In genomic region chr10:63133056-63133786, GRCh38 we compare ENCODE assay signal across 1 cellular context.
TF ChIP-seq lines count a peak whose summit lies in the region.

TSS of gene NRBF2 (plus strand) at chr10:63133328. CDS start at chr10:63133471, 143 bp downstream.

TF ChIP-seq in HepG2, 621 proteins besides CTCF, POLR2A, EP300 and RAD21 (continued from another document and continues in another):
- TF ChIP-seq, protein P1, sequence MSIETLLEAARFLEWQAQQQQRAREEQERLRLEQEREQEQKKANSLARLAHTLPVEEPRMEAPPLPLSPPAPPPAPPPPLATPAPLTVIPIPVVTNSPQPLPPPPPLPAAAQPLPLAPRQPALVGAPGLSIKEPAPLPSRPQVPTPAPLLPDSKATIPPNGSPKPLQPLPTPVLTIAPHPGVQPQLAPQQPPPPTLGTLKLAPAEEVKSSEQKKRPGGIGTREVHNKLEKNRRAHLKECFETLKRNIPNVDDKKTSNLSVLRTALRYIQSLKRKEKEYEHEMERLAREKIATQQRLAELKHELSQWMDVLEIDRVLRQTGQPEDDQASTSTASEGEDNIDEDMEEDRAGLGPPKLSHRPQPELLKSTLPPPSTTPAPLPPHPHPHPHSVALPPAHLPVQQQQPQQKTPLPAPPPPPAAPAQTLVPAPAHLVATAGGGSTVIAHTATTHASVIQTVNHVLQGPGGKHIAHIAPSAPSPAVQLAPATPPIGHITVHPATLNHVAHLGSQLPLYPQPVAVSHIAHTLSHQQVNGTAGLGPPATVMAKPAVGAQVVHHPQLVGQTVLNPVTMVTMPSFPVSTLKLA (IDR thresholded peaks at IDR 0.05), result peak; percentile 47
- TF ChIP-seq HNRNPL (IDR thresholded peaks at IDR 0.05; ENCODE audit: low read depth, low read length), result peak; percentile 87
- TF ChIP-seq, protein P2, sequence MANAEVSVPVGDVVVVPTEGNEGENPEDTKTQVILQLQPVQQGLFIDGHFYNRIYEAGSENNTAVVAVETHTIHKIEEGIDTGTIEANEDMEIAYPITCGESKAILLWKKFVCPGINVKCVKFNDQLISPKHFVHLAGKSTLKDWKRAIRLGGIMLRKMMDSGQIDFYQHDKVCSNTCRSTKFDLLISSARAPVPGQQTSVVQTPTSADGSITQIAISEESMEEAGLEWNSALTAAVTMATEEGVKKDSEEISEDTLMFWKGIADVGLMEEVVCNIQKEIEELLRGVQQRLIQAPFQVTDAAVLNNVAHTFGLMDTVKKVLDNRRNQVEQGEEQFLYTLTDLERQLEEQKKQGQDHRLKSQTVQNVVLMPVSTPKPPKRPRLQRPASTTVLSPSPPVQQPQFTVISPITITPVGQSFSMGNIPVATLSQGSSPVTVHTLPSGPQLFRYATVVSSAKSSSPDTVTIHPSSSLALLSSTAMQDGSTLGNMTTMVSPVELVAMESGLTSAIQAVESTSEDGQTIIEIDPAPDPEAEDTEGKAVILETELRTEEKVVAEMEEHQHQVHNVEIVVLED (CRISPR knock-in tag; IDR thresholded peaks at IDR 0.05; ENCODE audit: borderline replicate concordance), result peak; percentile 100
- TF ChIP-seq U2AF1 (optimal IDR thresholded peaks at IDR 0.05; ENCODE audit: low read depth, low read length), result no peak
- peak; percentile 10; the same call in 1 of the 2 replicates for TF ChIP-seq KLF12 (CRISPR knock-in tag; IDR thresholded peaks at IDR 0.05; ENCODE audit: borderline replicate concordance)
- peak; percentile 75; the same call in 1 of the 2 replicates for TF ChIP-seq ZBTB4 (CRISPR knock-in tag; IDR thresholded peaks at IDR 0.05; ENCODE audit: borderline replicate concordance)
- peak; percentile 61 for TF ChIP-seq RXRA (CRISPR knock-in tag; IDR thresholded peaks at IDR 0.05)
- peak; percentile 81; the same call in 1 of the 2 replicates for TF ChIP-seq ZNF607 (CRISPR knock-in tag; IDR thresholded peaks at IDR 0.05; ENCODE audit: borderline replicate concordance)
- TF ChIP-seq HOXA7 (CRISPR knock-in tag; IDR thresholded peaks at IDR 0.05), result no peak
- TF ChIP-seq, protein P3, sequence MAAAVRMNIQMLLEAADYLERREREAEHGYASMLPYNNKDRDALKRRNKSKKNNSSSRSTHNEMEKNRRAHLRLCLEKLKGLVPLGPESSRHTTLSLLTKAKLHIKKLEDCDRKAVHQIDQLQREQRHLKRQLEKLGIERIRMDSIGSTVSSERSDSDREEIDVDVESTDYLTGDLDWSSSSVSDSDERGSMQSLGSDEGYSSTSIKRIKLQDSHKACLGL (CRISPR knock-in tag; IDR thresholded peaks at IDR 0.05), result peak; percentile 67; the same call in 1 of the 2 replicates
- no peak for TF ChIP-seq ZNF431 (CRISPR knock-in tag; IDR thresholded peaks at IDR 0.05; ENCODE audit: borderline replicate concordance, low read depth)
- TF ChIP-seq, protein P4, sequence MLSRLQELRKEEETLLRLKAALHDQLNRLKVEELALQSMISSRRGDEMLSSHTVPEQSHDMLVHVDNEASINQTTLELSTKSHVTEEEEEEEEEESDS (CRISPR knock-in tag; IDR thresholded peaks at IDR 0.05; ENCODE audit: borderline replicate concordance), result no peak
- peak; percentile 67; the same call in 1 of the 2 replicates for TF ChIP-seq ERF (CRISPR knock-in tag; IDR thresholded peaks at IDR 0.05)
- TF ChIP-seq PITX1 (CRISPR knock-in tag; IDR thresholded peaks at IDR 0.05), result peak; percentile 30; the same call in 1 of the 2 replicates
- TF ChIP-seq, protein P5, sequence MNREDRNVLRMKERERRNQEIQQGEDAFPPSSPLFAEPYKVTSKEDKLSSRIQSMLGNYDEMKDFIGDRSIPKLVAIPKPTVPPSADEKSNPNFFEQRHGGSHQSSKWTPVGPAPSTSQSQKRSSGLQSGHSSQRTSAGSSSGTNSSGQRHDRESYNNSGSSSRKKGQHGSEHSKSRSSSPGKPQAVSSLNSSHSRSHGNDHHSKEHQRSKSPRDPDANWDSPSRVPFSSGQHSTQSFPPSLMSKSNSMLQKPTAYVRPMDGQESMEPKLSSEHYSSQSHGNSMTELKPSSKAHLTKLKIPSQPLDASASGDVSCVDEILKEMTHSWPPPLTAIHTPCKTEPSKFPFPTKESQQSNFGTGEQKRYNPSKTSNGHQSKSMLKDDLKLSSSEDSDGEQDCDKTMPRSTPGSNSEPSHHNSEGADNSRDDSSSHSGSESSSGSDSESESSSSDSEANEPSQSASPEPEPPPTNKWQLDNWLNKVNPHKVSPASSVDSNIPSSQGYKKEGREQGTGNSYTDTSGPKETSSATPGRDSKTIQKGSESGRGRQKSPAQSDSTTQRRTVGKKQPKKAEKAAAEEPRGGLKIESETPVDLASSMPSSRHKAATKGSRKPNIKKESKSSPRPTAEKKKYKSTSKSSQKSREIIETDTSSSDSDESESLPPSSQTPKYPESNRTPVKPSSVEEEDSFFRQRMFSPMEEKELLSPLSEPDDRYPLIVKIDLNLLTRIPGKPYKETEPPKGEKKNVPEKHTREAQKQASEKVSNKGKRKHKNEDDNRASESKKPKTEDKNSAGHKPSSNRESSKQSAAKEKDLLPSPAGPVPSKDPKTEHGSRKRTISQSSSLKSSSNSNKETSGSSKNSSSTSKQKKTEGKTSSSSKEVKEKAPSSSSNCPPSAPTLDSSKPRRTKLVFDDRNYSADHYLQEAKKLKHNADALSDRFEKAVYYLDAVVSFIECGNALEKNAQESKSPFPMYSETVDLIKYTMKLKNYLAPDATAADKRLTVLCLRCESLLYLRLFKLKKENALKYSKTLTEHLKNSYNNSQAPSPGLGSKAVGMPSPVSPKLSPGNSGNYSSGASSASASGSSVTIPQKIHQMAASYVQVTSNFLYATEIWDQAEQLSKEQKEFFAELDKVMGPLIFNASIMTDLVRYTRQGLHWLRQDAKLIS (CRISPR knock-in tag; IDR thresholded peaks at IDR 0.05), result no peak
- TF ChIP-seq DR1 (CRISPR knock-in tag; IDR thresholded peaks at IDR 0.05), result peak; percentile 73
- TF ChIP-seq ZNF468 (CRISPR knock-in tag; IDR thresholded peaks at IDR 0.05), result 0 out of 2 replicates have a peak, but pooled peaks have one; percentile 70
- TF ChIP-seq ZFY (CRISPR knock-in tag; IDR thresholded peaks at IDR 0.05), result peak; percentile 79; the same call in 1 of the 2 replicates
- no peak for TF ChIP-seq CBX2 (IDR thresholded peaks at IDR 0.05; ENCODE audit: low read depth, low read length)
- no peak for TF ChIP-seq CBX2 (CRISPR knock-in tag; IDR thresholded peaks at IDR 0.05; ENCODE audit: low read depth)
- TF ChIP-seq, protein P6, sequence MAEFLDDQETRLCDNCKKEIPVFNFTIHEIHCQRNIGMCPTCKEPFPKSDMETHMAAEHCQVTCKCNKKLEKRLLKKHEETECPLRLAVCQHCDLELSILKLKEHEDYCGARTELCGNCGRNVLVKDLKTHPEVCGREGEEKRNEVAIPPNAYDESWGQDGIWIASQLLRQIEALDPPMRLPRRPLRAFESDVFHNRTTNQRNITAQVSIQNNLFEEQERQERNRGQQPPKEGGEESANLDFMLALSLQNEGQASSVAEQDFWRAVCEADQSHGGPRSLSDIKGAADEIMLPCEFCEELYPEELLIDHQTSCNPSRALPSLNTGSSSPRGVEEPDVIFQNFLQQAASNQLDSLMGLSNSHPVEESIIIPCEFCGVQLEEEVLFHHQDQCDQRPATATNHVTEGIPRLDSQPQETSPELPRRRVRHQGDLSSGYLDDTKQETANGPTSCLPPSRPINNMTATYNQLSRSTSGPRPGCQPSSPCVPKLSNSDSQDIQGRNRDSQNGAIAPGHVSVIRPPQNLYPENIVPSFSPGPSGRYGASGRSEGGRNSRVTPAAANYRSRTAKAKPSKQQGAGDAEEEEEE (CRISPR knock-in tag; IDR thresholded peaks at IDR 0.05; ENCODE audit: borderline replicate concordance), result no peak
- TF ChIP-seq, protein P7, sequence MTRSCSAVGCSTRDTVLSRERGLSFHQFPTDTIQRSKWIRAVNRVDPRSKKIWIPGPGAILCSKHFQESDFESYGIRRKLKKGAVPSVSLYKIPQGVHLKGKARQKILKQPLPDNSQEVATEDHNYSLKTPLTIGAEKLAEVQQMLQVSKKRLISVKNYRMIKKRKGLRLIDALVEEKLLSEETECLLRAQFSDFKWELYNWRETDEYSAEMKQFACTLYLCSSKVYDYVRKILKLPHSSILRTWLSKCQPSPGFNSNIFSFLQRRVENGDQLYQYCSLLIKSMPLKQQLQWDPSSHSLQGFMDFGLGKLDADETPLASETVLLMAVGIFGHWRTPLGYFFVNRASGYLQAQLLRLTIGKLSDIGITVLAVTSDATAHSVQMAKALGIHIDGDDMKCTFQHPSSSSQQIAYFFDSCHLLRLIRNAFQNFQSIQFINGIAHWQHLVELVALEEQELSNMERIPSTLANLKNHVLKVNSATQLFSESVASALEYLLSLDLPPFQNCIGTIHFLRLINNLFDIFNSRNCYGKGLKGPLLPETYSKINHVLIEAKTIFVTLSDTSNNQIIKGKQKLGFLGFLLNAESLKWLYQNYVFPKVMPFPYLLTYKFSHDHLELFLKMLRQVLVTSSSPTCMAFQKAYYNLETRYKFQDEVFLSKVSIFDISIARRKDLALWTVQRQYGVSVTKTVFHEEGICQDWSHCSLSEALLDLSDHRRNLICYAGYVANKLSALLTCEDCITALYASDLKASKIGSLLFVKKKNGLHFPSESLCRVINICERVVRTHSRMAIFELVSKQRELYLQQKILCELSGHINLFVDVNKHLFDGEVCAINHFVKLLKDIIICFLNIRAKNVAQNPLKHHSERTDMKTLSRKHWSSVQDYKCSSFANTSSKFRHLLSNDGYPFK (CRISPR knock-in tag; IDR thresholded peaks at IDR 0.05; ENCODE audit: borderline replicate concordance), result peak; percentile 84
- TF ChIP-seq FOXK1 (CRISPR knock-in tag; IDR thresholded peaks at IDR 0.05; ENCODE audit: borderline replicate concordance, low read depth), result peak; percentile 74; the same call in 1 of the 2 replicates
- TF ChIP-seq, protein P8, sequence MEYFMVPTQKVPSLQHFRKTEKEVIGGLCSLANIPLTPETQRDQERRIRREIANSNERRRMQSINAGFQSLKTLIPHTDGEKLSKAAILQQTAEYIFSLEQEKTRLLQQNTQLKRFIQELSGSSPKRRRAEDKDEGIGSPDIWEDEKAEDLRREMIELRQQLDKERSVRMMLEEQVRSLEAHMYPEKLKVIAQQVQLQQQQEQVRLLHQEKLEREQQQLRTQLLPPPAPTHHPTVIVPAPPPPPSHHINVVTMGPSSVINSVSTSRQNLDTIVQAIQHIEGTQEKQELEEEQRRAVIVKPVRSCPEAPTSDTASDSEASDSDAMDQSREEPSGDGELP (IDR thresholded peaks at IDR 0.05; ENCODE audit: borderline replicate concordance, low read depth), result peak; percentile 97
- no peak for TF ChIP-seq TOE1 (CRISPR knock-in tag; IDR thresholded peaks at IDR 0.05)
- TF ChIP-seq RCOR2 (CRISPR knock-in tag; IDR thresholded peaks at IDR 0.05), result no peak
- no peak for TF ChIP-seq PLRG1 (conservative IDR thresholded peaks at IDR 0.05)
- TF ChIP-seq FOXK2 (IDR thresholded peaks at IDR 0.05), result peak; percentile 55
- TF ChIP-seq SNAPC2 (CRISPR knock-in tag; IDR thresholded peaks at IDR 0.05), result no peak; the same call in 1 of the 2 replicates
- peak; percentile 16; the same call in 1 of the 2 replicates for TF ChIP-seq MTA1 (CRISPR knock-in tag; IDR thresholded peaks at IDR 0.05; ENCODE audit: borderline replicate concordance)
- peak; percentile 84; the same call in 1 of the 2 replicates for TF ChIP-seq ZNF766 (CRISPR knock-in tag; IDR thresholded peaks at IDR 0.05; ENCODE audit: borderline replicate concordance)
- TF ChIP-seq ZNF335 (CRISPR knock-in tag; IDR thresholded peaks at IDR 0.05), result peak; percentile 7
- peak; percentile 45 for TF ChIP-seq ZBTB21 (CRISPR knock-in tag; IDR thresholded peaks at IDR 0.05)
- peak; percentile 83 for TF ChIP-seq GATAD1 (CRISPR knock-in tag; IDR thresholded peaks at IDR 0.05)
- TF ChIP-seq, protein P9, sequence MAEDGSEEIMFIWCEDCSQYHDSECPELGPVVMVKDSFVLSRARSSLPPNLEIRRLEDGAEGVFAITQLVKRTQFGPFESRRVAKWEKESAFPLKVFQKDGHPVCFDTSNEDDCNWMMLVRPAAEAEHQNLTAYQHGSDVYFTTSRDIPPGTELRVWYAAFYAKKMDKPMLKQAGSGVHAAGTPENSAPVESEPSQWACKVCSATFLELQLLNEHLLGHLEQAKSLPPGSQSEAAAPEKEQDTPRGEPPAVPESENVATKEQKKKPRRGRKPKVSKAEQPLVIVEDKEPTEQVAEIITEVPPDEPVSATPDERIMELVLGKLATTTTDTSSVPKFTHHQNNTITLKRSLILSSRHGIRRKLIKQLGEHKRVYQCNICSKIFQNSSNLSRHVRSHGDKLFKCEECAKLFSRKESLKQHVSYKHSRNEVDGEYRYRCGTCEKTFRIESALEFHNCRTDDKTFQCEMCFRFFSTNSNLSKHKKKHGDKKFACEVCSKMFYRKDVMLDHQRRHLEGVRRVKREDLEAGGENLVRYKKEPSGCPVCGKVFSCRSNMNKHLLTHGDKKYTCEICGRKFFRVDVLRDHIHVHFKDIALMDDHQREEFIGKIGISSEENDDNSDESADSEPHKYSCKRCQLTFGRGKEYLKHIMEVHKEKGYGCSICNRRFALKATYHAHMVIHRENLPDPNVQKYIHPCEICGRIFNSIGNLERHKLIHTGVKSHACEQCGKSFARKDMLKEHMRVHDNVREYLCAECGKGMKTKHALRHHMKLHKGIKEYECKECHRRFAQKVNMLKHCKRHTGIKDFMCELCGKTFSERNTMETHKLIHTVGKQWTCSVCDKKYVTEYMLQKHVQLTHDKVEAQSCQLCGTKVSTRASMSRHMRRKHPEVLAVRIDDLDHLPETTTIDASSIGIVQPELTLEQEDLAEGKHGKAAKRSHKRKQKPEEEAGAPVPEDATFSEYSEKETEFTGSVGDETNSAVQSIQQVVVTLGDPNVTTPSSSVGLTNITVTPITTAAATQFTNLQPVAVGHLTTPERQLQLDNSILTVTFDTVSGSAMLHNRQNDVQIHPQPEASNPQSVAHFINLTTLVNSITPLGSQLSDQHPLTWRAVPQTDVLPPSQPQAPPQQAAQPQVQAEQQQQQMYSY (CRISPR knock-in tag; IDR thresholded peaks at IDR 0.05), result 0 out of 2 replicates have a peak, but pooled peaks have one; percentile 44
